ENCODE assay signal across 19 cellular contexts in genomic region chr18:76373297-76373696, GRCh38.
DNase-seq lines count a peak whose midpoint lies in the region; ATAC-seq, FAIRE-seq and TF ChIP-seq lines count a peak whose summit lies in the region.
"Had no signal": no experiment of that assay in that cellular context is flagged by ENCODE, and none has a peak within 500 bp of the region (broad histone marks: within the 10 kb centered on the region; RNA-seq: fewer than 3 reads in every experiment).

No MANE protein-coding gene starts in this region.

- H3K9me3 ChIP-seq in small intestine (ENCODE audit: control insufficient read depth, low read depth) (no peaks in the 10 kb centered on the region), aorta (ENCODE audit: control insufficient read depth, low read length) (no peaks in the 10 kb centered on the region)

- no peak for ATAC-seq in stimulated activated naive CD8-positive, alpha-beta T cell treated with anti-CD3 and anti-CD28 coated beads, Interleukin-15, Interleukin-2, amounts not matched to agents 100 U/mL and 50 U/mL, for 24 hours
- ATAC-seq in GM19467 (IDR thresholded peaks at IDR 0.05; ENCODE audit: unreplicated experiment): no peak
- ATAC-seq in HG02759 (IDR thresholded peaks at IDR 0.05; ENCODE audit: unreplicated experiment): no peak
- ATAC-seq in aorta (ENCODE audit: low FRiP score): no peak
- ATAC-seq: Panc1 had no signal

- FAIRE-seq in bronchial epithelial cell (lab: Jason Lieb, UNC): no peak
- FAIRE-seq in small intestine (lab: Jason Lieb, UNC): no peak

- H3K27ac Mint-ChIP-seq in stimulated activated naive CD8-positive, alpha-beta T cell treated with anti-CD3 and anti-CD28 coated beads, Interleukin-15, Interleukin-2, amounts not matched to agents 100 ng/mL and 50 ng/mL, for 24 hours: peak overlapping the region; percentile 94
- H3K27ac Mint-ChIP-seq: B cell had no signal

- H3K4me3 ChIP-seq in bronchial epithelial cell (ENCODE audit: low read depth, low read length) (no peak overlapping the region), small intestine (ENCODE audit: low read depth in 1 of 2, low read length in 2 of 2) (no peak overlapping the region), aorta (ENCODE audit: low read length in 2 of 2) (no peak overlapping the region)

- TF ChIP-seq CTCF in RWPE1 (conservative IDR thresholded peaks at IDR 0.05; ENCODE audit: low read depth) (no peak), bronchial epithelial cell (IDR thresholded peaks at IDR 0.05; ENCODE audit: insufficient read depth, low read length, severe bottlenecking) (no peak)

- peaks cover 62% of the 10 kb centered on the region for H3K4me1 Mint-ChIP-seq in stimulated activated naive CD8-positive, alpha-beta T cell treated with anti-CD3 and anti-CD28 coated beads, Interleukin-15, Interleukin-2, amounts not matched to agents 100 ng/mL and 50 ng/mL, for 24 hours (ENCODE audit: low read depth)

- no peak for DNase-seq in stimulated activated naive CD8-positive, alpha-beta T cell treated with anti-CD3 and anti-CD28 coated beads, Interleukin-15, Interleukin-2, amounts not matched to agents 100 U/mL and 50 U/mL, for 24 hours
- DNase-seq in RWPE1 (ENCODE audit: low spot score) (peak; percentile 27), bronchial epithelial cell (ENCODE audit: low read depth) (peak; percentile 78), small intestine (no peak), aorta (no peak)
- DNase-seq: ACHN, DMS 273 treated with DMSO at 0.1 percent for 48 hours, EL, MM.1S, NCI-H1105, NCI-H187, NCI-H2171 treated with DMSO at 0.1 percent for 48 hours, NCI-H774, SHP77 had no signal

- CTCF ChIA-PET in RWPE1 (lab: Yijun Ruan, JAX): no interaction called here

- H3K36me3 ChIP-seq in bronchial epithelial cell (ENCODE audit: control insufficient read depth, insufficient read depth, low read length) (peaks cover 9% of the 10 kb centered on the region), small intestine (ENCODE audit: control insufficient read depth in 2 of 2, insufficient read depth in 2 of 2, low read length in 2 of 2) (peaks cover 0 to 3% of the 10 kb centered on the region in 2 donors), aorta (ENCODE audit: control insufficient read depth in 1 of 2, insufficient read depth in 2 of 2, low read length in 1 of 2) (peaks cover 0 to 2% of the 10 kb centered on the region in 2 donors)

- H3K27me3 ChIP-seq in bronchial epithelial cell (ENCODE audit: control insufficient read depth, insufficient read depth, low read length) (no peaks in the 10 kb centered on the region), small intestine (ENCODE audit: control insufficient read depth in 2 of 2, insufficient read depth in 2 of 2, low read length in 2 of 2) (no peaks in the 10 kb centered on the region), aorta (ENCODE audit: control insufficient read depth in 1 of 2, insufficient read depth in 2 of 2, low read length in 1 of 2) (no peaks in the 10 kb centered on the region)

- H3K9me3 Mint-ChIP-seq in stimulated activated naive CD8-positive, alpha-beta T cell treated with anti-CD3 and anti-CD28 coated beads, Interleukin-15, Interleukin-2, amounts not matched to agents 100 ng/mL and 50 ng/mL, for 24 hours: peaks cover 7% of the 10 kb centered on the region

- WGBS in small intestine, 3 donors: 77 to 84% (median 84%) methylated on average over 5 of the region's 5 CpGs
- 93% methylated on average over 5 of the region's 5 CpGs for WGBS in aorta, 2 donors

- intact Hi-C loops in aorta (cut with DNase I): no loop called here

- H3K36me3 Mint-ChIP-seq in stimulated activated naive CD8-positive, alpha-beta T cell treated with anti-CD3 and anti-CD28 coated beads, Interleukin-15, Interleukin-2, amounts not matched to agents 100 ng/mL and 50 ng/mL, for 24 hours (ENCODE audit: low read depth): peaks cover 28% of the 10 kb centered on the region

- H3K27ac ChIP-seq in RWPE1: no peak overlapping the region
- H3K27ac ChIP-seq in small intestine (ENCODE audit: low read depth in 1 of 2, low read length in 1 of 2): no peak overlapping the region
- H3K27ac ChIP-seq in aorta (ENCODE audit: low read depth in 1 of 2, low read length in 2 of 2): no peak overlapping the region

- H3K4me1 ChIP-seq in small intestine (ENCODE audit: control insufficient read depth in 2 of 2, insufficient read depth in 1 of 2, low read depth in 1 of 2, low read length in 1 of 2): no peaks in the 10 kb centered on the region
- H3K4me1 ChIP-seq in aorta (ENCODE audit: control insufficient read depth in 1 of 2, insufficient read depth in 2 of 2, low read length in 2 of 2): no peaks in the 10 kb centered on the region

- POLR2A ChIA-PET in RWPE1 (lab: Yijun Ruan, JAX; ENCODE audit: low non-redundant PET): no interaction called here

- no peak overlapping the region for H3K4me3 Mint-ChIP-seq in stimulated activated naive CD8-positive, alpha-beta T cell treated with anti-CD3 and anti-CD28 coated beads, Interleukin-15, Interleukin-2, amounts not matched to agents 100 ng/mL and 50 ng/mL, for 24 hours
- H3K4me3 Mint-ChIP-seq: B cell had no signal

- H3K27me3 Mint-ChIP-seq in stimulated activated naive CD8-positive, alpha-beta T cell treated with anti-CD3 and anti-CD28 coated beads, Interleukin-15, Interleukin-2, amounts not matched to agents 100 ng/mL and 50 ng/mL, for 24 hours: no peaks in the 10 kb centered on the region
- H3K27me3 Mint-ChIP-seq: B cell had no signal

Comparison
In these comparisons a context has a peak if more than half of its experiments do, and no peak if none do; other contexts are left out.
1. DNase-seq: peak in RWPE1 (single experiment) and bronchial epithelial cell (single experiment); none in stimulated activated naive CD8-positive, alpha-beta T cell treated with anti-CD3 and anti-CD28 coated beads, Interleukin-15, Interleukin-2, amounts not matched to agents 100 U/mL and 50 U/mL, for 24 hours (single experiment), small intestine (single experiment) and aorta (0 of 2).